In the genomic region with DNA sequence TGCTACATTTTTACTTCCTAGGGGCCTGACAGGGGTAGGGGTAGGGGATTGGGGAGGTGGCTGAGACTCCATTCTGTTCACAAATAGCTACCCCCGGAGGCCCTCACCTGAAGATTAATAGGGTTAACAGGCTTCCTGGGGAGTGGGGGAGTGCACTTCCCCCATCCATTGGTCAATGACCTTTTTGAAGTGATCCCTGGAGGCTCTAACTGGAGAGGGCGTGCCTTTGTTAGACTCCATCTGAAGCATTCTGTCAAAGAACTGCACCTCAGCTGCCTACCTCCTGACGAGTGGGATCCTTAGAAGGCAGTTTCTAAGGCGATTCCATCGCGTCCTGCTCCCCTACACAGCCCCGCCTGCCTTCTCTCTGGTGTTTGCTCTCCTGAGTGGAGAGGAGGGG, we compare ENCODE assay signal across 1 cellular context.
TF ChIP-seq lines count a peak whose summit lies in the region.

No MANE protein-coding gene starts in this region.

TF ChIP-seq in IMR-90, 13 proteins besides CTCF, POLR2A, EP300 and RAD21 (continued from another document):
- TF ChIP-seq CEBPB (IDR thresholded peaks at IDR 0.05; ENCODE audit: low read depth, low read length) = no peak
- no peak for TF ChIP-seq RFX5 (IDR thresholded peaks at IDR 0.05; ENCODE audit: low read depth, low read length)
- TF ChIP-seq MXI1 (IDR thresholded peaks at IDR 0.05; ENCODE audit: borderline replicate concordance, low read depth, low read length) = no peak
- no peak for TF ChIP-seq BHLHE40 (IDR thresholded peaks at IDR 0.05; ENCODE audit: low read depth, low read length)
- no peak for TF ChIP-seq RCOR1 (IDR thresholded peaks at IDR 0.05; ENCODE audit: insufficient replicate concordance, low read length)
- TF ChIP-seq CHD1 (IDR thresholded peaks at IDR 0.05; ENCODE audit: low read depth, low read length) = no peak
- TF ChIP-seq, protein P1, sequence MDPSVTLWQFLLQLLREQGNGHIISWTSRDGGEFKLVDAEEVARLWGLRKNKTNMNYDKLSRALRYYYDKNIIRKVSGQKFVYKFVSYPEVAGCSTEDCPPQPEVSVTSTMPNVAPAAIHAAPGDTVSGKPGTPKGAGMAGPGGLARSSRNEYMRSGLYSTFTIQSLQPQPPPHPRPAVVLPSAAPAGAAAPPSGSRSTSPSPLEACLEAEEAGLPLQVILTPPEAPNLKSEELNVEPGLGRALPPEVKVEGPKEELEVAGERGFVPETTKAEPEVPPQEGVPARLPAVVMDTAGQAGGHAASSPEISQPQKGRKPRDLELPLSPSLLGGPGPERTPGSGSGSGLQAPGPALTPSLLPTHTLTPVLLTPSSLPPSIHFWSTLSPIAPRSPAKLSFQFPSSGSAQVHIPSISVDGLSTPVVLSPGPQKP (IDR thresholded peaks at IDR 0.05; ENCODE audit: borderline replicate concordance, low read depth, low read length) = no peak
- no peak for TF ChIP-seq FOS (IDR thresholded peaks at IDR 0.05; ENCODE audit: low read depth, low read length)
- no peak for TF ChIP-seq SMC3 (IDR thresholded peaks at IDR 0.05; ENCODE audit: low read depth, low read length)
